1 cellular context compared by ENCODE assay signal in genomic region chr7:99504603-99505323, GRCh38.
A peak's percentile ranks its signal among the peaks of the same experiment; 100 is the strongest.
TF ChIP-seq lines count a peak whose summit lies in the region.

ZKSCAN5 (plus strand) TSS chr7:99504662; CDS start chr7:99506045, 1,383 bp downstream.

TF ChIP-seq in HepG2, 621 proteins besides CTCF, POLR2A, EP300 and RAD21 (continued from another document and continues in another):
- TF ChIP-seq ZNF484 (CRISPR knock-in tag; IDR thresholded peaks at IDR 0.05; ENCODE audit: borderline replicate concordance, low read depth) = no peak
- no peak for TF ChIP-seq SKI (IDR thresholded peaks at IDR 0.05; ENCODE audit: partially characterized antibody)
- no peak for TF ChIP-seq FOXP4 (CRISPR knock-in tag; IDR thresholded peaks at IDR 0.05)
- TF ChIP-seq RNF219 (CRISPR knock-in tag; IDR thresholded peaks at IDR 0.05) = no peak
- 0 out of 2 replicates have a peak, but pooled peaks have one; percentile 33 for TF ChIP-seq ESRRA (CRISPR knock-in tag; IDR thresholded peaks at IDR 0.05; ENCODE audit: low read depth)
- peak; percentile 49; the same call in 1 of the 2 replicates for TF ChIP-seq ZGPAT (CRISPR knock-in tag; IDR thresholded peaks at IDR 0.05)
- TF ChIP-seq ZNF335 (CRISPR knock-in tag; IDR thresholded peaks at IDR 0.05) = 0 out of 2 replicates have a peak, but pooled peaks have one; percentile 30
- 0 out of 2 replicates have a peak, but pooled peaks have one; percentile 20 for TF ChIP-seq MED13 (CRISPR knock-in tag; IDR thresholded peaks at IDR 0.05)
- peak; percentile 48 for TF ChIP-seq MXD4 (CRISPR knock-in tag; IDR thresholded peaks at IDR 0.05)
- TF ChIP-seq ZNF343 (CRISPR knock-in tag; IDR thresholded peaks at IDR 0.05) = no peak
- TF ChIP-seq ZFP90 (CRISPR knock-in tag; IDR thresholded peaks at IDR 0.05; ENCODE audit: borderline replicate concordance) = peak; percentile 48; the same call in 1 of the 2 replicates
- peak; percentile 47; the same call in 1 of the 2 replicates for TF ChIP-seq CEBPG (CRISPR knock-in tag; IDR thresholded peaks at IDR 0.05)
- no peak; the same call in 1 of the 2 replicates for TF ChIP-seq ZNF280B (CRISPR knock-in tag; IDR thresholded peaks at IDR 0.05; ENCODE audit: borderline replicate concordance)
- no peak for TF ChIP-seq MXD3 (CRISPR knock-in tag; IDR thresholded peaks at IDR 0.05)
- peak; percentile 33; the same call in 1 of the 2 replicates for TF ChIP-seq NCOR1 (IDR thresholded peaks at IDR 0.05; ENCODE audit: borderline replicate concordance, low read length)
- TF ChIP-seq ZSCAN31 (CRISPR knock-in tag; IDR thresholded peaks at IDR 0.05; ENCODE audit: low read depth) = peak; percentile 69; the same call in 1 of the 2 replicates
- no peak for TF ChIP-seq CSRNP2 (CRISPR knock-in tag; conservative IDR thresholded peaks at IDR 0.05; ENCODE audit: low read depth)
- no peak for TF ChIP-seq ZNF530 (CRISPR knock-in tag; IDR thresholded peaks at IDR 0.05; ENCODE audit: low read depth)
- no peak; the same call in 1 of the 2 replicates for TF ChIP-seq KAT7 (CRISPR knock-in tag; IDR thresholded peaks at IDR 0.05; ENCODE audit: borderline replicate concordance)
- TF ChIP-seq JUN (CRISPR knock-in tag; IDR thresholded peaks at IDR 0.05) = no peak
- no peak for TF ChIP-seq ZFP36L2 (CRISPR knock-in tag; IDR thresholded peaks at IDR 0.05)
- TF ChIP-seq RBM39 (IDR thresholded peaks at IDR 0.05; ENCODE audit: low read depth, low read length, poor library complexity, severe bottlenecking) = peak; percentile 75
- TF ChIP-seq ZMYM4 (CRISPR knock-in tag; IDR thresholded peaks at IDR 0.05) = no peak
- no peak for TF ChIP-seq EHMT2 (IDR thresholded peaks at IDR 0.05; ENCODE audit: borderline replicate concordance, low read depth, low read length)
- TF ChIP-seq PPARG (CRISPR knock-in tag; conservative IDR thresholded peaks at IDR 0.05) = no peak
- TF ChIP-seq ZNF274 (CRISPR knock-in tag; IDR thresholded peaks at IDR 0.05) = peak; percentile 69; the same call in 1 of the 2 replicates
- TF ChIP-seq GABPA (IDR thresholded peaks at IDR 0.05; ENCODE audit: low read depth, low read length) = peak; percentile 88
- peak; percentile 99 for TF ChIP-seq GABPA (CRISPR knock-in tag; IDR thresholded peaks at IDR 0.05; ENCODE audit: low read depth)
- no peak for TF ChIP-seq AFF4 (CRISPR knock-in tag; IDR thresholded peaks at IDR 0.05)
- no peak for TF ChIP-seq ARID2 (CRISPR knock-in tag; IDR thresholded peaks at IDR 0.05; ENCODE audit: borderline replicate concordance)
- TF ChIP-seq MXD1 (CRISPR knock-in tag; IDR thresholded peaks at IDR 0.05) = no peak; the same call in 1 of the 2 replicates
- peak; percentile 84 for TF ChIP-seq POLR2G (IDR thresholded peaks at IDR 0.05; ENCODE audit: low read depth, low read length)
- TF ChIP-seq E2F5 (CRISPR knock-in tag; conservative IDR thresholded peaks at IDR 0.05) = no peak
- TF ChIP-seq ZNF280D (CRISPR knock-in tag; IDR thresholded peaks at IDR 0.05) = peak; percentile 74; the same call in 1 of the 2 replicates
- no peak for TF ChIP-seq ZBTB46 (CRISPR knock-in tag; IDR thresholded peaks at IDR 0.05; ENCODE audit: borderline replicate concordance)
